ENCODE assay signal across 8 cellular contexts in the genomic region with DNA sequence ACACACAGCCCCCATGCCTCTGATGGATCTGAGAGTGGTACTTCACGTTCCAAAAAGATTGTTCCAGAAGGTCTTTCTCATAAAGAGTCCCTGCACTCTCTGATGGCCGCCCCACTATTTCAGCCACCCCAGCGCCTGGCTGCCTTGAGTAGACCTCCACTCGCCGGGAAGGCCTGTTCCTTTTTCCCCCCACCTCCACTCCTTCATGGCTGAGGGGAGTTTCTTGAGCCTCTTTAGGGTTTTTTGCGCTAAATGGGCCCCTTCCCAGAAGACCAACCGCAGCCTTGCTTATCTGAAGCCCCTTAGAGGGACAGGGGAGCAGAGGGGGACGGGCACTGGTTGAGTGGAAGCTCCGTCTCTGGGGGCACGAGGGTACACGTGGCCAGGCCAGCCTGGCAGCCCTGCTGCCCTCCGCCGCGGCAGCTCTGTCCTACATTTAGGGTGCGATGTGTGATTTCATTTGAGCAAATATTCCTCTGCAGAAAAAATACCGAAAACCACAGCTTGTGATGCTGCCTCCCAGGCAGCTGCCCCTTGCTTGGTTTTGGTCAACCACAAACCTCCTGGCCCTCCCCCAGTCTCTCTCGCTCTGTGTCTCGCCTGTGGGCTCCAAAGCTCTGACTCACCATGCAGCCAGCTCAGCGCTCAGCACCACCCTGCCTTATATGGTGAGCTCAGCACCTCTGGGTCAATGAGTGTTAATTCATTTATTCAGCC.
A peak's percentile ranks its signal among the peaks of the same experiment; 100 is the strongest.
DNase-seq lines count a peak whose midpoint lies in the region; ATAC-seq, FAIRE-seq and TF ChIP-seq lines count a peak whose summit lies in the region.

No MANE protein-coding gene starts in this region.

- peak; percentile 99 for ATAC-seq in HG02642 (IDR thresholded peaks at IDR 0.05; ENCODE audit: poor library complexity, unreplicated experiment)

- no peaks in the 10 kb centered on the region for H3K27me3 ChIP-seq in ectodermal cell (ENCODE audit: control insufficient read depth, insufficient read depth, low read length, poor library complexity, severe bottlenecking)

- DNase-seq in GM12892 (ENCODE audit: insufficient read length) = peak; percentile 75
- DNase-seq in NCI-H2107 (lab: John Stamatoyannopoulos, UW) = peak; percentile 19
- DNase-seq in activated CD4-positive, alpha-beta T cell treated with anti-CD3 and anti-CD28 coated beads, Interleukin-2, amount 50 U/mL, for 4 hours = peak; percentile 65 to 75
- DNase-seq in stimulated activated CD8-positive, alpha-beta memory T cell treated with anti-CD3 and anti-CD28 coated beads, Interleukin-7, amount 100 ng/mL, for 24 hours (ENCODE audit: low read depth) = peak; percentile 72
- no peak for DNase-seq in cortex of kidney (lab: John Stamatoyannopoulos, UW)

- no peaks in the 10 kb centered on the region for H3K9me3 ChIP-seq in ectodermal cell (ENCODE audit: control insufficient read depth, low read length)
- no peaks in the 10 kb centered on the region for H3K9me3 ChIP-seq in mesodermal cell (ENCODE audit: control insufficient read depth, low read length)

- H3K4me1 ChIP-seq in ectodermal cell (ENCODE audit: control insufficient read depth, insufficient read depth, low read length) = peaks cover 62% of the 10 kb centered on the region
- H3K4me1 ChIP-seq in mesodermal cell (ENCODE audit: control insufficient read depth, insufficient read depth, low read length, poor library complexity, severe bottlenecking) = peaks cover 44% of the 10 kb centered on the region

- H3K36me3 ChIP-seq in ectodermal cell (ENCODE audit: control insufficient read depth, insufficient read depth, low read length) (peaks cover 3% of the 10 kb centered on the region), mesodermal cell (ENCODE audit: control insufficient read depth, insufficient read depth, low read length) (peaks cover 18% of the 10 kb centered on the region)

- H3K27ac ChIP-seq in ectodermal cell (ENCODE audit: insufficient read depth, low read depth, low read length, poor library complexity, severe bottlenecking) (peak overlapping the region; percentile 94), mesodermal cell (ENCODE audit: low read depth, low read length, severe bottlenecking) (peak overlapping the region; percentile 90)

- no peak overlapping the region for H3K4me3 ChIP-seq in ectodermal cell (ENCODE audit: insufficient read depth, low read depth, low read length)
- H3K4me3 ChIP-seq in mesodermal cell (ENCODE audit: extremely low read depth, insufficient read depth, low read length, poor library complexity, severe bottlenecking) = no peak overlapping the region

- peak; percentile 99 for FAIRE-seq in GM12892 (lab: Jason Lieb, UNC)

- 66% methylated on average over 19 of the region's 19 CpGs for WGBS in ectodermal cell, 2 experiments
- 44 to 49% methylated on average over 13 to 14 of the region's 19 CpGs for WGBS in mesodermal cell (ENCODE audit: insufficient coverage in 2 of 2), 2 experiments

- TF ChIP-seq POLR2A in GM12892 (IDR thresholded peaks at IDR 0.05; ENCODE audit: low read depth, low read length) = peak; percentile 49; the same call in 1 of the 2 replicates
